ENCODE assay signal across 8 cellular contexts in genomic region chr2:96321230-96322103, GRCh38.
DNase-seq lines count a peak whose midpoint lies in the region; ATAC-seq, FAIRE-seq and TF ChIP-seq lines count a peak whose summit lies in the region.

No MANE protein-coding gene starts in this region.

- peaks cover 73% of the 10 kb centered on the region for H3K4me1 Mint-ChIP-seq in activated naive CD8-positive, alpha-beta T cell treated with anti-CD3 and anti-CD28 coated beads, Interleukin-2, amount 50 U/mL, for 24 hours

- peak overlapping the region; percentile 97 for H3K4me3 ChIP-seq in DOHH2 (ENCODE audit: low read length)

- FAIRE-seq in H54 (lab: Jason Lieb, UNC): no peak

- peak; percentile 65 for ATAC-seq in GM21381 (IDR thresholded peaks at IDR 0.05; ENCODE audit: unreplicated experiment)
- ATAC-seq in activated naive CD8-positive, alpha-beta T cell treated with anti-CD3 and anti-CD28 coated beads, Interleukin-2, amount 50 U/mL, for 24 hours: peak; percentile 71

- H3K27ac Mint-ChIP-seq in activated naive CD8-positive, alpha-beta T cell treated with anti-CD3 and anti-CD28 coated beads, Interleukin-2, amount 50 U/mL, for 24 hours: peak overlapping the region; percentile 88

- no peaks in the 10 kb centered on the region for H4K20me1 ChIP-seq in DOHH2 (ENCODE audit: control insufficient read depth, insufficient read depth, low read depth, low read length)

- no peak for TF ChIP-seq CTCF in DOHH2 (IDR thresholded peaks at IDR 0.05; ENCODE audit: low read depth, low read length, poor library complexity, severe bottlenecking)

- H3K79me2 ChIP-seq in DOHH2 (ENCODE audit: control insufficient read depth, low read length): peaks cover 54% of the 10 kb centered on the region

- TF ChIP-seq POLR2A in H54 (IDR thresholded peaks at IDR 0.05; ENCODE audit: low read depth, low read length): no peak

- H3K9me3 ChIP-seq in DOHH2 (ENCODE audit: control insufficient read depth, insufficient read depth, low read length): no peaks in the 10 kb centered on the region

- H3K4me1 ChIP-seq in DOHH2 (ENCODE audit: control insufficient read depth, low read length): peaks cover 73% of the 10 kb centered on the region

- peaks cover 20% of the 10 kb centered on the region for H3F3A ChIP-seq in DOHH2 (ENCODE audit: control insufficient read depth, insufficient read depth)

- H3K36me3 ChIP-seq in DOHH2 (ENCODE audit: control insufficient read depth, low read length): peaks cover 19% of the 10 kb centered on the region

- peaks cover 2% of the 10 kb centered on the region for H3K27me3 Mint-ChIP-seq in activated naive CD8-positive, alpha-beta T cell treated with anti-CD3 and anti-CD28 coated beads, Interleukin-2, amount 50 U/mL, for 24 hours

- no peaks in the 10 kb centered on the region for H3K9me3 Mint-ChIP-seq in activated naive CD8-positive, alpha-beta T cell treated with anti-CD3 and anti-CD28 coated beads, Interleukin-2, amount 50 U/mL, for 24 hours

- H3K27ac ChIP-seq in DOHH2 (ENCODE audit: low read depth, low read length): peak overlapping the region; percentile 88

- DNase-seq in HuH-7 (ENCODE audit: low spot score): peak; percentile 38
- DNase-seq in SW 1271 (lab: John Stamatoyannopoulos, UW): peak; percentile 66 to 70
- peak; percentile 89 for DNase-seq in activated naive CD8-positive, alpha-beta T cell treated with anti-CD3 and anti-CD28 coated beads, Interleukin-2, amount 50 U/mL, for 24 hours
- peak; percentile 57 for DNase-seq in iPS-NIHi7 (ENCODE audit: extremely low spot score)
- peak; percentile 93 for DNase-seq in stimulated activated CD4-positive, alpha-beta T cell treated with anti-CD3 and anti-CD28 coated beads, Interleukin-15, amount 100 ng/mL, for 24 hours
- no peak for DNase-seq in H54 (ENCODE audit: insufficient read length, low spot score)

- no peaks in the 10 kb centered on the region for H3K27me3 ChIP-seq in DOHH2 (ENCODE audit: control insufficient read depth, low read length)

- peaks cover 18% of the 10 kb centered on the region for H3K36me3 Mint-ChIP-seq in activated naive CD8-positive, alpha-beta T cell treated with anti-CD3 and anti-CD28 coated beads, Interleukin-2, amount 50 U/mL, for 24 hours (ENCODE audit: low read depth)

- H3K4me3 Mint-ChIP-seq in activated naive CD8-positive, alpha-beta T cell treated with anti-CD3 and anti-CD28 coated beads, Interleukin-2, amount 50 U/mL, for 24 hours: peak overlapping the region; percentile 81

- no peaks in the 10 kb centered on the region for H3K9me2 ChIP-seq in DOHH2 (replicated peaks; ENCODE audit: control insufficient read depth, low read length)

- H3K4me2 ChIP-seq in DOHH2 (ENCODE audit: low read length): peak overlapping the region; percentile 98
